8 cellular contexts compared by ENCODE assay signal in the genomic region with DNA sequence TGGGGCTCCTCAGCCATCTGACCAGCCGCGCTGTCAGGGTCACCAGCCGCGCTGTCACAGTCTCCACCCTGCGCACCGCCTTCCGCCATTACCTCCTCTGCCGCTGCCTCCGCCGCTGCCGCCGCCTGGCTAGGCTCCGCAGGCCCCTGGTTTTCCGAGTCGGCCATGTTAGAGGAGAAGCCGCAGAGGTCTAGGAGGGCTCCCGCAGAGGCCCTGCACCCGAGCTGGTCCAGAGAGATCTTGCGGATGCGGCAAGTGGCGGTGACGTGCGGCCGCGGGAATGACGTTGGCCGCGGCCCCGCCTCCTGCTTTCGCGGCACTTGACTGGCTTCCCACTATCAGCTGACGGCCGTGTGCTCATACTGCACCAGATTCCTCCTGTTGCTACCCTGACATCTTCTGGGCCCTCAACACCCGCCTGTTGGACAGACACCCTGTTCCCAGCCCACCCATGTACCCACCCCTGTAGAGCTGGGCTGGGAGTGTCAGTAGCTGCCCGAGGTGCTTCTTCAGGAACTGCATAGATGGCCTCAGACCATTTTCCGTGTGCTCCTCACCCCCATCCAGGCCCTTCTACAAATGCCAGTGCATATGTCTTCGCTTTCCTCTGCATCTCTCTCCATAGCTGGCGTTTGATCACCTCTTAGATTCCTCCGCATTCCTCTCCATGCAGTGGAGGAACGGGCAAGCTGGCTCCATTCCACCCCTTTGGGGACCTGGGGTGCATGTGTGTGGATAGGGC. TPM values are rescaled to one million over a fixed set of nuclear protein-coding genes. Genes with fewer than 3 reads are reported as not detected.
DNase-seq lines count a peak whose midpoint lies in the region; ATAC-seq, FAIRE-seq and TF ChIP-seq lines count a peak whose summit lies in the region.

A gene with protein sequence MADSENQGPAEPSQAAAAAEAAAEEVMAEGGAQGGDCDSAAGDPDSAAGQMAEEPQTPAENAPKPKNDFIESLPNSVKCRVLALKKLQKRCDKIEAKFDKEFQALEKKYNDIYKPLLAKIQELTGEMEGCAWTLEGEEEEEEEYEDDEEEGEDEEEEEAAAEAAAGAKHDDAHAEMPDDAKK (minus strand): TSS at position 242 of the 742 bp plus-strand sequence. CDS start 75 bp downstream, at position 167.

- H3K4me3 Mint-ChIP-seq in activated T-cell treated with anti-CD3 and anti-CD28 coated beads, Interleukin-2, amount 50 U/mL, for 72 hours, result peak within 1 kb of the TSS; percentile 88 to 94
- peak within 1 kb of the TSS; percentile 95 for H3K4me3 Mint-ChIP-seq in natural killer cell

- H3K9me3 Mint-ChIP-seq in activated T-cell treated with anti-CD3 and anti-CD28 coated beads, Interleukin-2, amount 50 U/mL, for 72 hours, result peaks cover 0 to 1% of the 10 kb centered on the region in 2 donors
- no peaks in the 10 kb centered on the region for H3K9me3 Mint-ChIP-seq in natural killer cell

- DNase-seq in NT2/D1 (ENCODE audit: low read depth, low spot score), result peak; percentile 38
- DNase-seq in activated T-cell treated with anti-CD3 and anti-CD28 coated beads, Interleukin-2, amount 50 U/mL, for 72 hours, result peak; percentile 66 to 76
- peak; percentile 81 to 86 for DNase-seq in fibroblast of lung (ENCODE audit: low read depth in 2 of 2)
- peak; percentile 75 for DNase-seq in natural killer cell
- peak; percentile 73 for DNase-seq in stimulated activated naive CD8-positive, alpha-beta T cell treated with anti-CD3 and anti-CD28 coated beads, Interleukin-15, Interleukin-2, amounts not matched to agents 100 U/mL and 50 U/mL, for 24 hours
- no peak for DNase-seq in urothelium cell line (ENCODE audit: low spot score)

- no peaks in the 10 kb centered on the region for H3K27me3 Mint-ChIP-seq in activated T-cell treated with anti-CD3 and anti-CD28 coated beads, Interleukin-2, amount 50 U/mL, for 72 hours (ENCODE audit: low read depth)
- no peaks in the 10 kb centered on the region for H3K27me3 Mint-ChIP-seq in natural killer cell (ENCODE audit: low read depth in 2 of 2)

- no peaks in the 10 kb centered on the region for H3K36me3 ChIP-seq in NT2/D1 (ENCODE audit: insufficient read depth, insufficient read length, low read length)
- H3K36me3 ChIP-seq in fibroblast of lung (ENCODE audit: control insufficient read depth, insufficient read depth, low read length), result no peaks in the 10 kb centered on the region

- peaks cover 18% of the 10 kb centered on the region for H3K4me1 Mint-ChIP-seq in activated T-cell treated with anti-CD3 and anti-CD28 coated beads, Interleukin-2, amount 50 U/mL, for 72 hours (ENCODE audit: low read depth)
- H3K4me1 Mint-ChIP-seq in natural killer cell, result peaks cover 12 to 20% of the 10 kb centered on the region in 2 donors

- peak within 1 kb of the TSS; percentile 75 for H3K9ac ChIP-seq in NT2/D1 (ENCODE audit: insufficient read length, low read depth)
- H3K9ac ChIP-seq in fibroblast of lung (ENCODE audit: insufficient read depth, low read length), result peak within 1 kb of the TSS; percentile 81

- H3K4me1 ChIP-seq in NT2/D1 (ENCODE audit: insufficient read depth, insufficient read length), result no peaks in the 10 kb centered on the region
- no peaks in the 10 kb centered on the region for H3K4me1 ChIP-seq in fibroblast of lung (ENCODE audit: control insufficient read depth, extremely low read depth, insufficient read depth, low read length)

- peak within 1 kb of the TSS; percentile 93 for H3K27ac Mint-ChIP-seq in activated T-cell treated with anti-CD3 and anti-CD28 coated beads, Interleukin-2, amount 50 U/mL, for 72 hours
- peak within 1 kb of the TSS; percentile 86 to 96 for H3K27ac Mint-ChIP-seq in natural killer cell

- no peak for TF ChIP-seq CTCF in fibroblast of lung (conservative IDR thresholded peaks at IDR 0.05 in 1 of 2, IDR thresholded peaks at IDR 0.05 in 1 of 2; ENCODE audit: low read depth in 1 of 2, low read length in 2 of 2)
- TF ChIP-seq CTCF in natural killer cell (IDR thresholded peaks at IDR 0.05), result no peak

- H3K27me3 ChIP-seq in NT2/D1 (ENCODE audit: insufficient read depth, insufficient read length) (peaks cover 21% of the 10 kb centered on the region), fibroblast of lung (ENCODE audit: control insufficient read depth, insufficient read depth, low read length) (no peaks in the 10 kb centered on the region)

- peak within 1 kb of the TSS; percentile 62 for H3K27ac ChIP-seq in fibroblast of lung (ENCODE audit: insufficient read depth, low read length)

- H3K4me3 ChIP-seq in NT2/D1 (ENCODE audit: insufficient read length, low read depth) (peak within 1 kb of the TSS; percentile 77), fibroblast of lung (replicated peaks in 1 of 4; ENCODE audit: control extremely low read depth in 1 of 4, insufficient read depth in 1 of 4, low read depth in 3 of 4, low read length in 4 of 4) (peak within 1 kb of the TSS; percentile 45 to 87 (median 59))

- H3K4me2 ChIP-seq in fibroblast of lung (ENCODE audit: extremely low read depth, insufficient read depth, low read length), result peak within 1 kb of the TSS; percentile 67

- H3K36me3 Mint-ChIP-seq in activated T-cell treated with anti-CD3 and anti-CD28 coated beads, Interleukin-2, amount 50 U/mL, for 72 hours (ENCODE audit: insufficient read depth in 2 of 2), result peaks cover 3 to 4% of the 10 kb centered on the region in 2 donors
- peaks cover 5% of the 10 kb centered on the region for H3K36me3 Mint-ChIP-seq in natural killer cell

- peak within 1 kb of the TSS; percentile 46 for H2AFZ ChIP-seq in fibroblast of lung (ENCODE audit: low read length)

- intact Hi-C loops in natural killer cell (cut with micrococcal nuclease), result loop anchor here (1.0 kb wide), 1 partner anchor 126 kb away; no protein-coding TSS in a partner anchor

- no peaks in the 10 kb centered on the region for H4K20me1 ChIP-seq in fibroblast of lung (ENCODE audit: control insufficient read depth, extremely low read depth, insufficient read depth, low read length)

- ATAC-seq in GM18907 (IDR thresholded peaks at IDR 0.05; ENCODE audit: unreplicated experiment) (peak; percentile 96), HG03097 (IDR thresholded peaks at IDR 0.05; ENCODE audit: low FRiP score, unreplicated experiment) (peak; percentile 83), natural killer cell (peak; percentile 90 to 94 (median 91))
- ATAC-seq in activated T-cell treated with anti-CD3 and anti-CD28 coated beads, Interleukin-2, amount 50 U/mL, for 72 hours (replicated peaks in 1 of 2), result peak; percentile 88 to 94
- ATAC-seq in stimulated activated naive CD8-positive, alpha-beta T cell treated with anti-CD3 and anti-CD28 coated beads, Interleukin-15, Interleukin-2, amounts not matched to agents 100 U/mL and 50 U/mL, for 24 hours, result peak; percentile 92

- no peak for FAIRE-seq in urothelium cell line (lab: Jason Lieb, UNC)

- H3K79me2 ChIP-seq in fibroblast of lung (ENCODE audit: control insufficient read depth, insufficient read depth, low read length), result no peaks in the 10 kb centered on the region

- H3K9me3 ChIP-seq in NT2/D1 (ENCODE audit: insufficient read depth, low read length), result no peaks in the 10 kb centered on the region
- no peaks in the 10 kb centered on the region for H3K9me3 ChIP-seq in fibroblast of lung (ENCODE audit: control insufficient read depth, insufficient read depth, low read depth, low read length)

RNA-seq across cellular contexts. Expression of the gene that starts here (rescaled TPM):
- 1 to 10 TPM; 5.0 to 5.9 TPM for total RNA-seq in activated T-cell treated with anti-CD3 and anti-CD28 coated beads, Interleukin-2, amount 50 U/mL, for 72 hours
- total RNA-seq in fibroblast of lung (5.9 and 8.9 TPM in 2 replicates), natural killer cell (10 to 100 TPM; 11.4 to 16.1 (median 12.7) TPM)
- polyA plus RNA-seq in fibroblast of lung, result 14.1 and 14.8 TPM in 2 replicates
- polyA plus RNA-seq in fibroblast of lung (2012), result 11.9 and 13.3 TPM in 2 replicates
- polyA minus RNA-seq in fibroblast of lung (ENCODE audit: low replicate concordance), result 0.59 and 1.3 TPM in 2 replicates
